Comparison of ENCODE assay signal across 18 cellular contexts in the genomic region with DNA sequence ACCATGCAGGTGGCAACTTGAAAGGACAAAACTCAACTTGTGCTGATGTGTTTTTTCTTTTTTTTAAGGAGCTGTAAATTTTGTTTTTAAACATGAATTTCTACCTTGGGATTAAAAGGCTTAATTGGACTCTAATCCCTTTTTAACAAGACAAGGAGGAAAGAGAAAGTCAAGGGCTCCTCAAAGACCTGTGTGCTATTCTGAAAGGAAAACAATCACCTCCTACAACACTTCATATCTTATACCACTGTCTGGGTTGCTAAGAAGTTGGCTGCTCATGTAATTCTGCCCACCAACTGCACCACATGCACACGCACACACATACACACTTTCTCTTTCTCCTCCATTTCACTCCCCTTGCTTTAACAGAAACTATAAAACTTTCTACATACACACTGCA.
"Had no signal": no experiment of that assay in that cellular context is flagged by ENCODE, and none has a peak within 500 bp of the region (broad histone marks: within the 10 kb centered on the region; RNA-seq: fewer than 3 reads in every experiment).

No MANE protein-coding gene starts in this region.

- H3K9me3 ChIP-seq: SJCRH30 had no signal

- H3K36me3 Mint-ChIP-seq: IgD-negative memory B cell had no signal

- H3K4me3 ChIP-seq: K562, SJCRH30 had no signal

- DNase-seq: Kasumi-1, MM.1S, NCI-H1092 treated with DMSO at 0.1 percent for 48 hours, NCI-H1436, NCI-H187, NCI-H2029, NCI-H2081 treated with DMSO at 0.1 percent for 48 hours, NCI-H2227 treated with DMSO at 0.1 percent for 48 hours, NCI-H526, PC-3, SHP77 treated with DMSO at 0.1 percent for 48 hours, SJCRH30 had no signal

- ATAC-seq: K562, Panc1, PC-3 had no signal

- H3K27me3 ChIP-seq: SJCRH30 had no signal

- H3K4me1 Mint-ChIP-seq: IgD-negative memory B cell had no signal

- H3K4me1 ChIP-seq: SJCRH30 had no signal

- H3K36me3 ChIP-seq: SJCRH30 had no signal

- H3K27ac Mint-ChIP-seq: IgD-negative memory B cell had no signal

- H3K27ac ChIP-seq: HL-60, KMS-11, RWPE1, SJCRH30 had no signal

- H3K4me3 Mint-ChIP-seq: IgD-negative memory B cell had no signal
